9 cellular contexts compared by ENCODE assay signal in genomic region chr5:134100283-134101011, GRCh38. TPM values are rescaled to one million over a fixed set of nuclear protein-coding genes. Genes with fewer than 3 reads are reported as not detected.
A peak's percentile ranks its signal among the peaks of the same experiment; 100 is the strongest.
DNase-seq lines count a peak whose midpoint lies in the region; ATAC-seq, FAIRE-seq and TF ChIP-seq lines count a peak whose summit lies in the region.
"Had no signal": no experiment of that assay in that cellular context is flagged by ENCODE, and none has a peak within 500 bp of the region (broad histone marks: within the 10 kb centered on the region; RNA-seq: fewer than 3 reads in every experiment).

No MANE protein-coding gene starts in this region.

- CTCF ChIA-PET in A549 (lab: Yijun Ruan, JAX): interaction anchor here (0.6 to 4.4 kb wide), 15 partner anchors 11 to 189 kb away, joined by 3 to 47 read pairs (median 5); no protein-coding TSS in a partner anchor
- CTCF ChIA-PET in activated CD8-positive, alpha-beta T cell treated with anti-CD3 and anti-CD28 coated beads for 36 hours (lab: Charles Lee): interaction anchor here (0.6 to 4.8 kb wide), 11 partner anchors 19 to 74 kb away, joined by 3 to 44 read pairs (median 10); no protein-coding TSS in a partner anchor

- H3K4me2 ChIP-seq in A549: 0 out of 3 replicates have a peak overlapping the region, but pooled peaks have one; percentile 16

- no peaks in the 10 kb centered on the region for H3K9me3 Mint-ChIP-seq in activated CD8-positive, alpha-beta T cell treated with anti-CD3 and anti-CD28 coated beads for 36 hours

- ATAC-seq in A549 (peak; percentile 45 to 49; a peak in 5 of 6 replicates), GM19452 (IDR thresholded peaks at IDR 0.05; ENCODE audit: unreplicated experiment) (peak; percentile 84), HG03520 (IDR thresholded peaks at IDR 0.05; ENCODE audit: unreplicated experiment) (peak; percentile 78), esophagus mucosa (peak; percentile 70)
- ATAC-seq in activated CD8-positive, alpha-beta T cell treated with anti-CD3 and anti-CD28 coated beads for 36 hours: peak; percentile 79

- 61% methylated on average over 8 of the region's 9 CpGs for WGBS in A549 (ENCODE audit: missing lambda C conversion rate)

- peak overlapping the region in 1 of 2 experiments; percentile 59; a peak in 2 of 6 replicates for H3K27ac ChIP-seq in A549

- no peak for TF ChIP-seq EP300 in A549 (IDR thresholded peaks at IDR 0.05)

- no peak overlapping the region for H3K4me3 ChIP-seq in A549
- H3K4me3 ChIP-seq: heart right ventricle had no signal

- TF ChIP-seq CTCF in A549 (IDR thresholded peaks at IDR 0.05): no peak
- TF ChIP-seq CTCF in activated CD8-positive, alpha-beta T cell treated with anti-CD3 and anti-CD28 coated beads for 36 hours (IDR thresholded peaks at IDR 0.05): no peak

- DNase-seq in A549 (ENCODE audit: low read depth in 1 of 2, low spot score in 1 of 2) (peak in 1 of 2 experiments; percentile 27), NCI-H524 (lab: John Stamatoyannopoulos, UW) (no peak), DMS 273 treated with DMSO at 0.1 percent for 48 hours (lab: John Stamatoyannopoulos, UW) (no peak)
- DNase-seq in activated CD8-positive, alpha-beta T cell treated with anti-CD3 and anti-CD28 coated beads for 36 hours: peak; percentile 94
- DNase-seq in stimulated activated CD4-positive, alpha-beta T cell treated with anti-CD3 and anti-CD28 coated beads, Interleukin-4, amount 100 ng/mL, for 4 hours: peak; percentile 68 to 84
- DNase-seq: heart right ventricle had no signal

- no peak for TF ChIP-seq RAD21 in A549 (conservative IDR thresholded peaks at IDR 0.05 in 1 of 2, IDR thresholded peaks at IDR 0.05 in 1 of 2)

- POLR2A ChIA-PET in A549 (lab: Yijun Ruan, JAX): no interaction called here
- POLR2A ChIA-PET in activated CD8-positive, alpha-beta T cell treated with anti-CD3 and anti-CD28 coated beads for 36 hours (lab: Charles Lee): interaction anchor here (0.7 to 5.1 kb wide), 16 partner anchors 11 to 96 kb away, joined by 3 to 37 read pairs (median 4); partner anchors contain the start of genes SKP1 and VDAC1

- H3K4me1 Mint-ChIP-seq in activated CD8-positive, alpha-beta T cell treated with anti-CD3 and anti-CD28 coated beads for 36 hours (ENCODE audit: low read depth): peaks cover 81% of the 10 kb centered on the region

- no peak for TF ChIP-seq POLR2A in A549 (IDR thresholded peaks at IDR 0.05; ENCODE audit: low read length)

- intact Hi-C loops in activated CD8-positive, alpha-beta T cell treated with anti-CD3 and anti-CD28 coated beads for 36 hours (cut with micrococcal nuclease): loop anchor here (2.0 to 5.0 kb wide), 4 partner anchors 14 to 63 kb away; no protein-coding TSS in a partner anchor

- no peak for FAIRE-seq in A549 (lab: Jason Lieb, UNC)

- H3K9me3 ChIP-seq in A549: no peaks in the 10 kb centered on the region
- H3K9me3 ChIP-seq: heart right ventricle had no signal

- H3K36me3 Mint-ChIP-seq in activated CD8-positive, alpha-beta T cell treated with anti-CD3 and anti-CD28 coated beads for 36 hours (ENCODE audit: low read depth): no peaks in the 10 kb centered on the region

- H3K27ac Mint-ChIP-seq in activated CD8-positive, alpha-beta T cell treated with anti-CD3 and anti-CD28 coated beads for 36 hours: peak overlapping the region; percentile 81

- H3K4me1 ChIP-seq in A549: peaks cover 18% of the 10 kb centered on the region

- peak overlapping the region; percentile 26 for H3K4me3 Mint-ChIP-seq in activated CD8-positive, alpha-beta T cell treated with anti-CD3 and anti-CD28 coated beads for 36 hours

- no peaks in the 10 kb centered on the region for H3K27me3 Mint-ChIP-seq in activated CD8-positive, alpha-beta T cell treated with anti-CD3 and anti-CD28 coated beads for 36 hours

TF ChIP-seq in A549, 52 proteins besides CTCF, POLR2A, EP300 and RAD21:
- no peak for TF ChIP-seq TP53 (CRISPR knock-in tag; IDR thresholded peaks at IDR 0.05)

RNA-seq across cellular contexts. Expression of gene TCF7, which starts 14.0 kb away (rescaled TPM):
- polyA plus RNA-seq in A549 (2011; rRNA removed) (2.8 and 3.7 TPM in 2 replicates), A549 (2017; fragmentation: RNase III; extraction: RNeasy Plus Mini Kit Qiagen cat#74134 plus additional on column Dnase treatment) (8.0 to 10.2 TPM (median 10.1 TPM) in 3 replicates)
- 4.1 and 4.4 TPM in 2 replicates for polyA plus RNA-seq in A549 (2012; cell fraction: cytosol; rRNA removed)
- polyA plus RNA-seq in A549 (2012; cell fraction: nucleus; rRNA removed): 5.1 and 5.8 TPM in 2 replicates
- polyA minus RNA-seq in A549 (2011; rRNA and poly(A)+ RNA removed): 6.3 and 7.2 TPM in 2 replicates
- 10 to 100 TPM; 47.4 to 50.3 TPM for total RNA-seq in activated CD8-positive, alpha-beta T cell treated with anti-CD3 and anti-CD28 coated beads for 36 hours
- 4.6 TPM for total RNA-seq in esophagus mucosa

Comparison
In these comparisons a context has a peak if more than half of its experiments do, and no peak if none do; other contexts are left out.
1. DNase-seq: peak in activated CD8-positive, alpha-beta T cell treated with anti-CD3 and anti-CD28 coated beads for 36 hours (single experiment) and stimulated activated CD4-positive, alpha-beta T cell treated with anti-CD3 and anti-CD28 coated beads, Interleukin-4, amount 100 ng/mL, for 4 hours (2 of 2); none in NCI-H524 (0 of 2) and DMS 273 treated with DMSO at 0.1 percent for 48 hours (single experiment).
2. Peak in every context shown above with its lines, with median percentiles within 50 percentile points of each other: ATAC-seq.